8 cellular contexts compared by ENCODE assay signal in the genomic region with DNA sequence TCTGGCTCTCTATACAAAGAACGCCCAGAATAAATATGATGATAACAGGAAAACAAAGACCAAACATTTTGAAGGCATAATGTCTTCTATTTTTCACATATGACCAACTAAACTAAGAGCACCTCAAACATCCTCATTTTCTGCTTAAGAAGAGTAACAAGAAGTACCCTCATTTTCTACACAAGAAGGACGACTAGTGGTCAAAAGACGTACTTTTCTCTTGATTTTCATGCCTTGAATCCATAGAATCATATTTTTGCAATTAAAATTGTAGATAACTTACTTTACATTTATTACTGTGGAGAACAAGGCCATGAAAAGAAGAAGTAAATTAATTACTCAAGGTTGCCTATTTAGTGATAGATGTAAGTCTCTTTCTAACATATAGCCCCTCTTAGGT.
A peak's percentile ranks its signal among the peaks of the same experiment; 100 is the strongest.
DNase-seq lines count a peak whose midpoint lies in the region; ATAC-seq lines count a peak whose summit lies in the region.

No MANE protein-coding gene starts in this region.

- no peak overlapping the region for H3K4ac ChIP-seq in mesendoderm (ENCODE audit: low read depth, low read length)

- H3K9ac ChIP-seq in mesendoderm (ENCODE audit: low read length), result no peak overlapping the region

- H2BK120ac ChIP-seq in mesendoderm (ENCODE audit: low read depth, low read length), result no peak overlapping the region

- H3K4me1 Mint-ChIP-seq in activated T-helper 2 cell treated with anti-CD3 and anti-CD28 coated beads, Interferon-gamma antibody, Interleukin-2, Interleukin-4, amounts not matched to agents 10 μg/mL and 5 μg/mL and 100 μg/mL, durations not matched to agents 14 hours and 24 hours and 36 hours (ENCODE audit: low read depth), result no peaks in the 10 kb centered on the region

- H3K23ac ChIP-seq in mesendoderm (ENCODE audit: low read length), result no peak overlapping the region

- ATAC-seq in HG03175 (IDR thresholded peaks at IDR 0.05; ENCODE audit: unreplicated experiment) (peak; percentile 58), HG03135 (IDR thresholded peaks at IDR 0.05; ENCODE audit: unreplicated experiment) (no peak)

- no peaks in the 10 kb centered on the region for H3K79me1 ChIP-seq in mesendoderm (ENCODE audit: low read length)

- no peak overlapping the region for H3K4me3 ChIP-seq in mesendoderm (ENCODE audit: low read length)

- intact Hi-C loops in activated T-helper 2 cell treated with anti-CD3 and anti-CD28 coated beads, Interferon-gamma antibody, Interleukin-2, Interleukin-4, amounts not matched to agents 10 μg/mL and 5 μg/mL and 100 μg/mL, durations not matched to agents 14 hours and 24 hours and 36 hours (cut with micrococcal nuclease), result loop anchor here (10.0 kb wide), 1 partner anchor 879 kb away; no protein-coding TSS in a partner anchor

- no peaks in the 10 kb centered on the region for H3K36me3 Mint-ChIP-seq in activated T-helper 2 cell treated with anti-CD3 and anti-CD28 coated beads, Interferon-gamma antibody, Interleukin-2, Interleukin-4, amounts not matched to agents 10 μg/mL and 5 μg/mL and 100 μg/mL, durations not matched to agents 14 hours and 24 hours and 36 hours (ENCODE audit: low read depth)

- no CpG with 5 or more reads among the region's 3 CpGs for WGBS in mesendoderm (ENCODE audit: extremely low coverage, insufficient coverage, low lambda C conversion rate)

- H3K56ac ChIP-seq in mesendoderm (ENCODE audit: low read length), result no peak overlapping the region

- H2BK5ac ChIP-seq in mesendoderm (ENCODE audit: low read length), result no peak overlapping the region

- H3K9me3 Mint-ChIP-seq in activated T-helper 2 cell treated with anti-CD3 and anti-CD28 coated beads, Interferon-gamma antibody, Interleukin-2, Interleukin-4, amounts not matched to agents 10 μg/mL and 5 μg/mL and 100 μg/mL, durations not matched to agents 14 hours and 24 hours and 36 hours, result no peaks in the 10 kb centered on the region

- peaks cover 31% of the 10 kb centered on the region for H3K27me3 Mint-ChIP-seq in activated T-helper 2 cell treated with anti-CD3 and anti-CD28 coated beads, Interferon-gamma antibody, Interleukin-2, Interleukin-4, amounts not matched to agents 10 μg/mL and 5 μg/mL and 100 μg/mL, durations not matched to agents 14 hours and 24 hours and 36 hours (ENCODE audit: low read depth)

- H2BK15ac ChIP-seq in mesendoderm (replicated peaks; ENCODE audit: low read depth), result no peak overlapping the region

- H4K8ac ChIP-seq in mesendoderm (ENCODE audit: low read depth, low read length), result no peak overlapping the region

- no peak overlapping the region for H3K18ac ChIP-seq in mesendoderm (ENCODE audit: low read length)

- no peak overlapping the region for H3K27ac Mint-ChIP-seq in activated T-helper 2 cell treated with anti-CD3 and anti-CD28 coated beads, Interferon-gamma antibody, Interleukin-2, Interleukin-4, amounts not matched to agents 10 μg/mL and 5 μg/mL and 100 μg/mL, durations not matched to agents 14 hours and 24 hours and 36 hours

- H3K27me3 ChIP-seq in mesendoderm (ENCODE audit: insufficient read depth, low read length, poor library complexity), result no peaks in the 10 kb centered on the region

- H3K27ac ChIP-seq in mesendoderm (ENCODE audit: low read depth, low read length), result no peak overlapping the region

- no peak overlapping the region for H2AK5ac ChIP-seq in mesendoderm (ENCODE audit: low read length)

- H4K5ac ChIP-seq in mesendoderm (ENCODE audit: low read length), result no peak overlapping the region

- peak; percentile 79 for DNase-seq in DMS53 (lab: John Stamatoyannopoulos, UW)
- peak; percentile 51 for DNase-seq in NCI-H460 (ENCODE audit: extremely low read depth, low read depth)
- peak; percentile 20 for DNase-seq in cerebellar cortex (ENCODE audit: low spot score)
- peak; percentile 69 for DNase-seq in mesendoderm
- no peak for DNase-seq in stimulated activated CD4-positive, alpha-beta T cell treated with anti-CD3 and anti-CD28 coated beads, Interleukin-1b, Interleukin-23, amount 100 ng/mL, for 48 hours
- no peak for DNase-seq in activated T-helper 2 cell treated with anti-CD3 and anti-CD28 coated beads, Interferon-gamma antibody, Interleukin-2, Interleukin-4, amounts not matched to agents 10 μg/mL and 5 μg/mL and 100 μg/mL, durations not matched to agents 14 hours and 24 hours and 36 hours (ENCODE audit: low spot score)

- H3K4me3 Mint-ChIP-seq in activated T-helper 2 cell treated with anti-CD3 and anti-CD28 coated beads, Interferon-gamma antibody, Interleukin-2, Interleukin-4, amounts not matched to agents 10 μg/mL and 5 μg/mL and 100 μg/mL, durations not matched to agents 14 hours and 24 hours and 36 hours (ENCODE audit: low read depth), result no peak overlapping the region

- H3K4me1 ChIP-seq in mesendoderm (ENCODE audit: control insufficient read depth, low read depth, low read length), result no peaks in the 10 kb centered on the region

- no peaks in the 10 kb centered on the region for H3K36me3 ChIP-seq in mesendoderm (ENCODE audit: control insufficient read depth, insufficient read depth, low read length)

- no peaks in the 10 kb centered on the region for H3K79me2 ChIP-seq in mesendoderm (ENCODE audit: control insufficient read depth, insufficient read depth, low read length)

- no peak overlapping the region for H3K4me2 ChIP-seq in mesendoderm (ENCODE audit: low read length)

Comparison
In these comparisons a context has a peak if more than half of its experiments do, and no peak if none do; other contexts are left out.
1. DNase-seq: peak in DMS53 (single experiment), NCI-H460 (single experiment), cerebellar cortex (single experiment) and mesendoderm (single experiment); none in stimulated activated CD4-positive, alpha-beta T cell treated with anti-CD3 and anti-CD28 coated beads, Interleukin-1b, Interleukin-23, amount 100 ng/mL, for 48 hours (single experiment) and activated T-helper 2 cell treated with anti-CD3 and anti-CD28 coated beads, Interferon-gamma antibody, Interleukin-2, Interleukin-4, amounts not matched to agents 10 μg/mL and 5 μg/mL and 100 μg/mL, durations not matched to agents 14 hours and 24 hours and 36 hours (single experiment).